In genomic region chr7:150586778-150587152, GRCh38 we compare ENCODE assay signal across 12 cellular contexts. TPM values are rescaled to one million over a fixed set of nuclear protein-coding genes. Genes with fewer than 3 reads are reported as not detected.
DNase-seq lines count a peak whose midpoint lies in the region; ATAC-seq and TF ChIP-seq lines count a peak whose summit lies in the region.
"Had no signal": no experiment of that assay in that cellular context is flagged by ENCODE, and none has a peak within 500 bp of the region (broad histone marks: within the 10 kb centered on the region; RNA-seq: fewer than 3 reads in every experiment).

No MANE protein-coding gene starts in this region.

- H3K27me3 ChIP-seq in CD4-positive, alpha-beta T cell (ENCODE audit: control insufficient read depth, insufficient read depth, low read length), result no peaks in the 10 kb centered on the region
- H3K27me3 ChIP-seq in esophagus muscularis mucosa (no peaks in the 10 kb centered on the region), trophoblast cell (ENCODE audit: insufficient read depth, low read length) (no peaks in the 10 kb centered on the region)

- H2AK5ac ChIP-seq in trophoblast cell (ENCODE audit: low read length), result no peak overlapping the region

- H3K4me3 ChIP-seq in esophagus muscularis mucosa (no peak overlapping the region), trophoblast cell (ENCODE audit: low read depth, low read length) (no peak overlapping the region)

- no peak overlapping the region for H2BK12ac ChIP-seq in trophoblast cell (ENCODE audit: low read length)

- no peak overlapping the region for H3K4ac ChIP-seq in trophoblast cell (ENCODE audit: low read depth, low read length)

- no peak overlapping the region for H3K23ac ChIP-seq in trophoblast cell (ENCODE audit: low read length)

- no peak for TF ChIP-seq EP300 in esophagus muscularis mucosa (IDR thresholded peaks at IDR 0.05)

- TF ChIP-seq CTCF in CD4-positive, alpha-beta T cell (IDR thresholded peaks at IDR 0.05), result no peak
- TF ChIP-seq CTCF in esophagus muscularis mucosa (IDR thresholded peaks at IDR 0.05), result no peak

- peak overlapping the region; percentile 45 for H3K9ac ChIP-seq in trophoblast cell (ENCODE audit: low read length)

- H3K4me1 ChIP-seq in esophagus muscularis mucosa (peaks cover 0 to 10% (median 5%) of the 10 kb centered on the region in 4 donors), trophoblast cell (ENCODE audit: control insufficient read depth in 1 of 2, insufficient read depth in 2 of 2, low read length in 2 of 2) (no peaks in the 10 kb centered on the region)

- CTCF ChIA-PET in CD4-positive, alpha-beta T cell (lab: Charles Lee), result interaction anchor here (0.6 kb wide), 1 partner anchor 9 kb away, joined by 3 read pairs; no protein-coding TSS in a partner anchor

- H3K79me2 ChIP-seq in trophoblast cell (ENCODE audit: control insufficient read depth, insufficient read depth, low read length, poor library complexity), result no peaks in the 10 kb centered on the region

- peaks cover 73% of the 10 kb centered on the region for H3K36me3 Mint-ChIP-seq in CD4-positive, alpha-beta T cell (ENCODE audit: low read depth)

- peaks cover 23% of the 10 kb centered on the region for H3K9me3 Mint-ChIP-seq in CD4-positive, alpha-beta T cell

- H3K9me3 ChIP-seq in CD4-positive, alpha-beta T cell (ENCODE audit: control insufficient read depth, low read length), result peaks cover 24% of the 10 kb centered on the region
- H3K9me3 ChIP-seq in esophagus muscularis mucosa (peaks cover 0 to 1% (median 0%) of the 10 kb centered on the region in 4 donors), trophoblast cell (ENCODE audit: insufficient read depth, low read depth, low read length) (no peaks in the 10 kb centered on the region)

- no peak overlapping the region for H3K4me3 Mint-ChIP-seq in CD4-positive, alpha-beta T cell

- H3K4me1 Mint-ChIP-seq in CD4-positive, alpha-beta T cell (ENCODE audit: low read depth), result peaks cover 69% of the 10 kb centered on the region

- TF ChIP-seq POLR2A in esophagus muscularis mucosa (IDR thresholded peaks at IDR 0.05; ENCODE audit: low read depth), result no peak
- no peak for TF ChIP-seq POLR2A in GM18505 (IDR thresholded peaks at IDR 0.05; ENCODE audit: borderline replicate concordance, extremely low read depth, insufficient read depth, insufficient read length)

- H3K4me2 ChIP-seq in trophoblast cell (ENCODE audit: low read length), result no peak overlapping the region

- no peak overlapping the region for H3K27ac ChIP-seq in CD4-positive, alpha-beta T cell (ENCODE audit: low read depth, low read length)
- H3K27ac ChIP-seq in esophagus muscularis mucosa (replicated peaks in 1 of 4) (peak overlapping the region; percentile 44 to 67 (median 58)), trophoblast cell (ENCODE audit: low read depth, low read length) (no peak overlapping the region)

- H3K36me3 ChIP-seq in esophagus muscularis mucosa (no peaks in the 10 kb centered on the region), trophoblast cell (ENCODE audit: control insufficient read depth in 1 of 2, insufficient read depth in 2 of 2, low read length in 2 of 2) (no peaks in the 10 kb centered on the region)

- H4K8ac ChIP-seq in trophoblast cell (ENCODE audit: low read depth, low read length), result no peak overlapping the region

- H2BK120ac ChIP-seq in trophoblast cell (ENCODE audit: insufficient read depth, low read length, poor library complexity), result no peak overlapping the region

- H2BK5ac ChIP-seq in trophoblast cell (ENCODE audit: low read depth, low read length, poor library complexity), result no peak overlapping the region

- no peak overlapping the region for H4K91ac ChIP-seq in trophoblast cell (ENCODE audit: low read depth, low read length)

- H4K12ac ChIP-seq in trophoblast cell (ENCODE audit: low read depth, low read length), result no peak overlapping the region

- no peak for ATAC-seq in CD4-positive, alpha-beta T cell (ENCODE audit: poor library complexity)
- ATAC-seq in HG03159 (IDR thresholded peaks at IDR 0.05; ENCODE audit: unreplicated experiment) (no peak), GM21447 (IDR thresholded peaks at IDR 0.05; ENCODE audit: unreplicated experiment) (no peak), GM18505 (IDR thresholded peaks at IDR 0.05; ENCODE audit: unreplicated experiment) (no peak), HG03571 (IDR thresholded peaks at IDR 0.05; ENCODE audit: unreplicated experiment) (no peak)

- POLR2A ChIA-PET in CD4-positive, alpha-beta T cell (lab: Charles Lee), result interaction anchor here (0.9 to 1.6 kb wide), 4 partner anchors 17 to 169 kb away, joined by 3 to 4 read pairs (median 4); partner anchors contain the start of gene GIMAP1

- no peak overlapping the region for H2AFZ ChIP-seq in trophoblast cell (ENCODE audit: insufficient read depth, low read length, poor library complexity)

- H3K79me1 ChIP-seq in trophoblast cell (ENCODE audit: low read length), result no peaks in the 10 kb centered on the region

- DNase-seq in CD4-positive, alpha-beta T cell, result no peak
- peak; percentile 75 for DNase-seq in OCI-M1 (lab: John Stamatoyannopoulos, UW)
- no peak for DNase-seq in esophagus muscularis mucosa (ENCODE audit: extremely low spot score)
- peak; percentile 3 to 25 for DNase-seq in trophoblast cell
- DNase-seq: activated gamma-delta T cell treated with Interleukin-2 at 50 U/mL for 16 hours, NCI-H82, T1000 had no signal

- H3K14ac ChIP-seq in trophoblast cell (ENCODE audit: low read length), result no peak overlapping the region

- intact Hi-C loops in CD4-positive, alpha-beta T cell (cut with DNase I, micrococcal nuclease), result loop anchor here in 1 of 2 experiments (5.0 kb wide), 1 partner anchor 41 kb away; no protein-coding TSS in a partner anchor
- intact Hi-C loops in esophagus muscularis mucosa (cut with DNase I), result no loop called here

- no peaks in the 10 kb centered on the region for H3K27me3 Mint-ChIP-seq in CD4-positive, alpha-beta T cell

- H3K18ac ChIP-seq in trophoblast cell (ENCODE audit: low read length), result no peak overlapping the region

- H3K27ac Mint-ChIP-seq in CD4-positive, alpha-beta T cell, result peak overlapping the region; percentile 13

RNA-seq across cellular contexts. Expression of gene GIMAP4, which starts 19.6 kb away (rescaled TPM):
- 10 to 100 TPM; 20.7 to 23.6 TPM for total RNA-seq in CD4-positive, alpha-beta T cell
- total RNA-seq in esophagus muscularis mucosa, result 10 to 100 TPM; 18.3 to 35.3 (median 31.1) TPM
- 0.03 TPM in 1 of 2 replicates, not detected in the other for polyA plus RNA-seq in trophoblast cell (2013)
- total RNA-seq: epithelial cell of proximal tubule had no signal

RNA-seq across cellular contexts. Expression of gene GIMAP6, which starts 45.4 kb away (rescaled TPM):
- 10 to 100 TPM; 14.3 to 14.9 TPM for total RNA-seq in CD4-positive, alpha-beta T cell
- total RNA-seq in esophagus muscularis mucosa, result 10 to 100 TPM; 25.7 to 45.9 (median 37.2) TPM
- not detected in 2 replicates for polyA plus RNA-seq in trophoblast cell (2013)
- total RNA-seq: epithelial cell of proximal tubule had no signal

Comparison
In these comparisons a context has a peak if more than half of its experiments do, and no peak if none do; other contexts are left out.
1. DNase-seq: peak in OCI-M1 (single experiment) and trophoblast cell (2 of 2); none in CD4-positive, alpha-beta T cell (0 of 10) and esophagus muscularis mucosa (single experiment).
2. H3K27ac ChIP-seq: peak in esophagus muscularis mucosa (4 of 4); none in CD4-positive, alpha-beta T cell (single experiment) and trophoblast cell (single experiment).